Comparison of ENCODE assay signal across 22 cellular contexts in the genomic region with DNA sequence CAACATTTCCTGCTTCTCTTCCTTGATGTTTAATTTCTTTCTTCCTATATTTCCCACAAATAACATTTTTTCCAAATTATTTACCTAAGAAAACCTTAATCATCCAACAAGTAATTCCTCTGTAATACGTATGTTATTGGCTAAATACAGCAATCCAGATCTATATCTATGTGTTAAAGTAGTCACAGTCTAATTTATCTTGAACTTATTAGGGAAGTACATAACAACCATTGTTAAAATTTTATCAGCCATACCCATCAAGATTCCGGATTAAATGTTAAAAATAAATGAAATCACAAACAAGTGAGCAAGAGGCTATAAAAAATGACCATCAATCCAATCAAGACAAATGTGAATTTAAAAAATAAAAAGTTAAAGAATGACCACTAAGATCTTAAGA. TPM values are rescaled to one million over a fixed set of nuclear protein-coding genes. Genes with fewer than 3 reads are reported as not detected.
A peak's percentile ranks its signal among the peaks of the same experiment; 100 is the strongest.
DNase-seq lines count a peak whose midpoint lies in the region; ATAC-seq, FAIRE-seq and TF ChIP-seq lines count a peak whose summit lies in the region.
"Had no signal": no experiment of that assay in that cellular context is flagged by ENCODE, and none has a peak within 500 bp of the region (broad histone marks: within the 10 kb centered on the region; RNA-seq: fewer than 3 reads in every experiment).

No MANE protein-coding gene starts in this region.

- H3K9me3 Mint-ChIP-seq in MCF 10A (ENCODE audit: unreplicated experiment) (no peaks in the 10 kb centered on the region), activated B cell treated with CpG ODN at 0.5 μM for 24 hours (no peaks in the 10 kb centered on the region)
- no peaks in the 10 kb centered on the region for H3K9me3 Mint-ChIP-seq in stimulated activated naive B cell treated with anti-CD40 and anti-IgM and Interleukin-4, amounts not matched to agents 10 μg/mL and 1 μg/mL and 100 μg/mL, for 72 hours

- H3K27ac ChIP-seq in breast epithelium (no peak overlapping the region), kidney (ENCODE audit: low read depth in 2 of 2, low read length in 2 of 2) (no peak overlapping the region), aorta (ENCODE audit: low read depth in 1 of 2, low read length in 2 of 2) (no peak overlapping the region)

- no TSS peak for BruUV-seq in MCF 10A (replicated peaks; lab: Mats Ljungman, UMichigan)

- ATAC-seq in activated B cell treated with CpG ODN at 0.5 μM for 24 hours (ENCODE audit: low read depth) (no peak), aorta (ENCODE audit: low FRiP score) (no peak), HG02623 (IDR thresholded peaks at IDR 0.05; ENCODE audit: unreplicated experiment) (no peak)
- ATAC-seq in stimulated activated naive B cell treated with anti-CD40 and anti-IgM and Interleukin-4, amounts not matched to agents 10 μg/mL and 1 μg/mL and 100 μg/mL, for 72 hours (replicated peaks) = no peak
- ATAC-seq: K562 had no signal

- POLR2A ChIA-PET in MCF 10A (lab: Yijun Ruan, JAX) (interaction anchor here (0.6 to 1.3 kb wide), 3 partner anchors 14 to 104 kb away, joined by 3 to 4 read pairs (median 3); no protein-coding TSS in a partner anchor), activated B cell treated with CpG ODN at 0.5 μM for 24 hours (lab: Charles Lee) (interaction anchor here (0.7 to 1.2 kb wide), 3 partner anchors 8 to 27 kb away, joined by 3 to 7 read pairs (median 5); no protein-coding TSS in a partner anchor)

- H3K9me3 ChIP-seq in breast epithelium (no peaks in the 10 kb centered on the region), kidney (ENCODE audit: control insufficient read depth in 1 of 2, low read length in 2 of 2) (no peaks in the 10 kb centered on the region), aorta (ENCODE audit: control insufficient read depth, low read length) (no peaks in the 10 kb centered on the region)
- H3K9me3 ChIP-seq: BE2C, SK-N-SH had no signal

- peak; percentile 13 for FAIRE-seq in kidney (lab: Jason Lieb, UNC)
- FAIRE-seq: K562 had no signal

- H3K27ac Mint-ChIP-seq in MCF 10A (ENCODE audit: low read depth, unreplicated experiment) (peak overlapping the region; percentile 43), activated B cell treated with CpG ODN at 0.5 μM for 24 hours (peak overlapping the region; percentile 87)
- peak overlapping the region; percentile 85 for H3K27ac Mint-ChIP-seq in stimulated activated naive B cell treated with anti-CD40 and anti-IgM and Interleukin-4, amounts not matched to agents 10 μg/mL and 1 μg/mL and 100 μg/mL, for 72 hours

- 84 to 86% methylated on average over 2 of the region's 2 CpGs for WGBS in aorta, 2 donors

- TF ChIP-seq CTCF in MCF 10A (IDR thresholded peaks at IDR 0.05; ENCODE audit: unreplicated experiment) (no peak), breast epithelium (IDR thresholded peaks at IDR 0.05) (no peak), activated B cell treated with CpG ODN at 0.5 μM for 24 hours (IDR thresholded peaks at IDR 0.05) (no peak), kidney (IDR thresholded peaks at IDR 0.05; ENCODE audit: borderline replicate concordance, extremely low read depth, insufficient read depth) (no peak)

- H3K27me3 ChIP-seq in breast epithelium (no peaks in the 10 kb centered on the region), aorta (ENCODE audit: control insufficient read depth in 1 of 2, insufficient read depth in 2 of 2, low read length in 1 of 2) (no peaks in the 10 kb centered on the region)
- H3K27me3 ChIP-seq: BE2C had no signal

- CTCF ChIA-PET in MCF 10A (lab: Yijun Ruan, JAX) (interaction anchor here (0.6 to 1.2 kb wide), 4 partner anchors 21 to 172 kb away, joined by 3 to 4 read pairs (median 4); no protein-coding TSS in a partner anchor), activated B cell treated with CpG ODN at 0.5 μM for 24 hours (lab: Charles Lee) (no interaction called here)

- H3K27me3 Mint-ChIP-seq in MCF 10A (ENCODE audit: insufficient read depth, unreplicated experiment) (no peaks in the 10 kb centered on the region), activated B cell treated with CpG ODN at 0.5 μM for 24 hours (no peaks in the 10 kb centered on the region)
- no peaks in the 10 kb centered on the region for H3K27me3 Mint-ChIP-seq in stimulated activated naive B cell treated with anti-CD40 and anti-IgM and Interleukin-4, amounts not matched to agents 10 μg/mL and 1 μg/mL and 100 μg/mL, for 72 hours

- H3K36me3 ChIP-seq in breast epithelium = no peaks in the 10 kb centered on the region
- H3K36me3 ChIP-seq in kidney (ENCODE audit: control insufficient read depth in 1 of 2, insufficient read depth in 2 of 2, low read length in 2 of 2) = no peaks in the 10 kb centered on the region
- H3K36me3 ChIP-seq in aorta (ENCODE audit: control insufficient read depth in 1 of 2, insufficient read depth in 2 of 2, low read length in 1 of 2) = no peaks in the 10 kb centered on the region
- H3K36me3 ChIP-seq: BE2C had no signal

- H3K4me3 ChIP-seq in breast epithelium (no peak overlapping the region), kidney (ENCODE audit: low read length in 2 of 2) (no peak overlapping the region), aorta (ENCODE audit: low read length in 2 of 2) (no peak overlapping the region)
- H3K4me3 ChIP-seq: K562 had no signal

- intact Hi-C loops in MCF 10A (cut with micrococcal nuclease) (no loop called here), breast epithelium (cut with DNase I; ENCODE audit: low total_unique reads) (no loop called here), activated B cell treated with CpG ODN at 0.5 μM for 24 hours (cut with micrococcal nuclease) (no loop called here), kidney (cut with DNase I) (no loop called here), aorta (cut with DNase I) (no loop called here)

- no peak for DNase-seq in MCF 10A (ENCODE audit: unreplicated experiment)
- DNase-seq in breast epithelium (ENCODE audit: low spot score in 2 of 2) = no peak
- DNase-seq in activated B cell treated with CpG ODN at 0.5 μM for 24 hours = no peak
- DNase-seq in kidney = no peak
- DNase-seq in stimulated activated naive B cell treated with anti-CD40 and anti-IgM and Interleukin-4, amounts not matched to agents 10 μg/mL and 1 μg/mL and 100 μg/mL, for 72 hours = no peak
- DNase-seq in aorta = no peak
- DNase-seq in NCI-H2171 treated with DMSO at 0.1 percent for 48 hours (lab: John Stamatoyannopoulos, UW) = no peak
- DNase-seq: BE2C; CD4-positive, CD25-positive, alpha-beta regulatory T cell; DMS53; H7; NCI-H1105 treated with DMSO at 0.1 percent for 48 hours; NCI-H1694; NCI-H2081 treated with DMSO at 0.1 percent for 48 hours; NCI-H510A treated with DMSO at 0.1 percent for 48 hours; NCI-H774; OCI-M1; RPMI8226; SHP77 treated with DMSO at 0.1 percent for 48 hours; SK-N-SH had no signal

- H3K4me1 Mint-ChIP-seq in MCF 10A (ENCODE audit: insufficient read depth, unreplicated experiment) (peaks cover 34% of the 10 kb centered on the region), activated B cell treated with CpG ODN at 0.5 μM for 24 hours (peaks cover 89% of the 10 kb centered on the region)
- peaks cover 28 to 78% of the 10 kb centered on the region in 2 donors for H3K4me1 Mint-ChIP-seq in stimulated activated naive B cell treated with anti-CD40 and anti-IgM and Interleukin-4, amounts not matched to agents 10 μg/mL and 1 μg/mL and 100 μg/mL, for 72 hours

- H3K4me3 Mint-ChIP-seq in MCF 10A (ENCODE audit: unreplicated experiment) (no peak overlapping the region), activated B cell treated with CpG ODN at 0.5 μM for 24 hours (peak overlapping the region; percentile 77)
- H3K4me3 Mint-ChIP-seq in stimulated activated naive B cell treated with anti-CD40 and anti-IgM and Interleukin-4, amounts not matched to agents 10 μg/mL and 1 μg/mL and 100 μg/mL, for 72 hours = no peak overlapping the region
- H3K4me3 Mint-ChIP-seq: CD4-positive, CD25-positive, alpha-beta regulatory T cell had no signal

- no peak overlapping the region for H3K9ac ChIP-seq in kidney (ENCODE audit: low read length in 2 of 2)
- H3K9ac ChIP-seq: SK-N-SH had no signal

- H3K36me3 Mint-ChIP-seq in MCF 10A (ENCODE audit: insufficient read depth, unreplicated experiment) = no peaks in the 10 kb centered on the region
- peaks cover 5% of the 10 kb centered on the region for H3K36me3 Mint-ChIP-seq in activated B cell treated with CpG ODN at 0.5 μM for 24 hours (ENCODE audit: low read depth)
- H3K36me3 Mint-ChIP-seq in stimulated activated naive B cell treated with anti-CD40 and anti-IgM and Interleukin-4, amounts not matched to agents 10 μg/mL and 1 μg/mL and 100 μg/mL, for 72 hours = peaks cover 11 to 15% of the 10 kb centered on the region in 2 donors
- H3K36me3 Mint-ChIP-seq: CD4-positive, CD25-positive, alpha-beta regulatory T cell had no signal

- no peaks in the 10 kb centered on the region for H3K4me1 ChIP-seq in breast epithelium
- H3K4me1 ChIP-seq in kidney (ENCODE audit: control insufficient read depth in 1 of 2, insufficient read depth in 1 of 2, low read depth in 1 of 2, low read length in 2 of 2) = no peaks in the 10 kb centered on the region
- H3K4me1 ChIP-seq in aorta (ENCODE audit: control insufficient read depth in 1 of 2, insufficient read depth in 2 of 2, low read length in 2 of 2) = peaks cover 0 to 3% of the 10 kb centered on the region in 2 donors
- H3K4me1 ChIP-seq: BE2C had no signal

- no peak for TF ChIP-seq POLR2A in breast epithelium (IDR thresholded peaks at IDR 0.05)

RNA-seq across cellular contexts. Expression of gene RRAS2, which starts 36.5 kb away (rescaled TPM):
- 128 and 145 TPM in 2 replicates for total RNA-seq in MCF 10A (2022)
- 10 to 100 TPM; 37.4 to 58.1 (median 46.4) TPM for total RNA-seq in breast epithelium
- total RNA-seq in activated B cell treated with CpG ODN at 0.5 μM for 24 hours = 97.7 and 106 TPM in 2 replicates
- total RNA-seq in kidney = 33.2 TPM
- 23.3 TPM for polyA plus RNA-seq in kidney (ENCODE audit: insufficient read depth, low read depth, low replicate concordance)
- total RNA-seq in aorta = 10 to 100 TPM; 24.5 to 46.7 TPM
- 10 to 100 TPM; 18.0 to 31.3 TPM for polyA plus RNA-seq in aorta
